ENCODE assay signal across 8 cellular contexts in genomic region chr14:64503434-64504309, GRCh38. TPM values are rescaled to one million over a fixed set of nuclear protein-coding genes. Genes with fewer than 3 reads are reported as not detected.
DNase-seq lines count a peak whose midpoint lies in the region; ATAC-seq and TF ChIP-seq lines count a peak whose summit lies in the region.

ZBTB25 (minus strand) TSS chr14:64503838; CDS start chr14:64490533, 13,305 bp downstream.

- H3K27ac ChIP-seq in RWPE2 (ENCODE audit: poor library complexity, severe bottlenecking) = peak within 1 kb of the TSS; percentile 97

- no peaks in the 10 kb centered on the region for H3K27me3 ChIP-seq in RWPE2 (ENCODE audit: insufficient read depth, poor library complexity, severe bottlenecking)

- peaks cover 48% of the 10 kb centered on the region for H3K4me1 ChIP-seq in RWPE2 (ENCODE audit: insufficient read depth, poor library complexity, severe bottlenecking)

- peak within 1 kb of the TSS; percentile 95 for H3K4me3 Mint-ChIP-seq in activated T-helper 2 cell treated with anti-CD3 and anti-CD28 coated beads, Interferon-gamma antibody, Interleukin-2, Interleukin-4, amounts not matched to agents 10 μg/mL and 5 μg/mL and 100 μg/mL, durations not matched to agents 14 hours and 24 hours and 36 hours (ENCODE audit: low read depth)
- peak within 1 kb of the TSS; percentile 86 to 97 (median 96) for H3K4me3 Mint-ChIP-seq in nephron

- intact Hi-C loops in activated T-helper 2 cell treated with anti-CD3 and anti-CD28 coated beads, Interferon-gamma antibody, Interleukin-2, Interleukin-4, amounts not matched to agents 10 μg/mL and 5 μg/mL and 100 μg/mL, durations not matched to agents 14 hours and 24 hours and 36 hours (cut with micrococcal nuclease) = loop anchor here (1.0 to 10.0 kb wide), 9 partner anchors 8 to 1029 kb away; partner anchors contain the start of genes HSPA2, MTHFD1, SYNE2 and WDR89

- H3K9me3 Mint-ChIP-seq in activated T-helper 2 cell treated with anti-CD3 and anti-CD28 coated beads, Interferon-gamma antibody, Interleukin-2, Interleukin-4, amounts not matched to agents 10 μg/mL and 5 μg/mL and 100 μg/mL, durations not matched to agents 14 hours and 24 hours and 36 hours = no peaks in the 10 kb centered on the region
- H3K9me3 Mint-ChIP-seq in nephron = no peaks in the 10 kb centered on the region

- no peaks in the 10 kb centered on the region for H3K27me3 Mint-ChIP-seq in activated T-helper 2 cell treated with anti-CD3 and anti-CD28 coated beads, Interferon-gamma antibody, Interleukin-2, Interleukin-4, amounts not matched to agents 10 μg/mL and 5 μg/mL and 100 μg/mL, durations not matched to agents 14 hours and 24 hours and 36 hours (ENCODE audit: low read depth)
- H3K27me3 Mint-ChIP-seq in nephron (ENCODE audit: low read depth) = no peaks in the 10 kb centered on the region

- peaks cover 57% of the 10 kb centered on the region for H3K4me1 Mint-ChIP-seq in activated T-helper 2 cell treated with anti-CD3 and anti-CD28 coated beads, Interferon-gamma antibody, Interleukin-2, Interleukin-4, amounts not matched to agents 10 μg/mL and 5 μg/mL and 100 μg/mL, durations not matched to agents 14 hours and 24 hours and 36 hours (ENCODE audit: low read depth)
- H3K4me1 Mint-ChIP-seq in nephron = peaks cover 56% of the 10 kb centered on the region

- H3K36me3 ChIP-seq in RWPE2 (ENCODE audit: low read depth) = peaks cover 14% of the 10 kb centered on the region

- peak within 1 kb of the TSS; percentile 81 for H3K4me3 ChIP-seq in RWPE2 (ENCODE audit: severe bottlenecking)
- peak within 1 kb of the TSS; percentile 76 for H3K4me3 ChIP-seq in fibroblast of pulmonary artery (replicated peaks; ENCODE audit: low read depth, low read length)

- DNase-seq in EH (ENCODE audit: low read depth) (peak; percentile 95), GOT3 (lab: John Stamatoyannopoulos, UW) (peak; percentile 71), LHCN-M2 (ENCODE audit: low read depth) (peak; percentile 91), RWPE2 (ENCODE audit: low spot score) (peak; percentile 97), fibroblast of pulmonary artery (ENCODE audit: low read depth) (peak; percentile 92)
- peak; percentile 95 for DNase-seq in activated T-helper 2 cell treated with anti-CD3 and anti-CD28 coated beads, Interferon-gamma antibody, Interleukin-2, Interleukin-4, amounts not matched to agents 10 μg/mL and 5 μg/mL and 100 μg/mL, durations not matched to agents 14 hours and 24 hours and 36 hours (ENCODE audit: low spot score)
- DNase-seq in stimulated activated naive CD8-positive, alpha-beta T cell treated with anti-CD3 and anti-CD28 coated beads, Interleukin-15, Interleukin-2, amounts not matched to agents 100 U/mL and 50 U/mL, for 24 hours = peak; percentile 93

- peaks cover 57% of the 10 kb centered on the region for H3K36me3 Mint-ChIP-seq in activated T-helper 2 cell treated with anti-CD3 and anti-CD28 coated beads, Interferon-gamma antibody, Interleukin-2, Interleukin-4, amounts not matched to agents 10 μg/mL and 5 μg/mL and 100 μg/mL, durations not matched to agents 14 hours and 24 hours and 36 hours (ENCODE audit: low read depth)
- no peaks in the 10 kb centered on the region for H3K36me3 Mint-ChIP-seq in nephron (ENCODE audit: low read depth)

- peak within 1 kb of the TSS; percentile 99 for H3K27ac Mint-ChIP-seq in activated T-helper 2 cell treated with anti-CD3 and anti-CD28 coated beads, Interferon-gamma antibody, Interleukin-2, Interleukin-4, amounts not matched to agents 10 μg/mL and 5 μg/mL and 100 μg/mL, durations not matched to agents 14 hours and 24 hours and 36 hours
- peak within 1 kb of the TSS; percentile 84 to 100 (median 99) for H3K27ac Mint-ChIP-seq in nephron

- H3K9me3 ChIP-seq in RWPE2 (ENCODE audit: severe bottlenecking) = no peaks in the 10 kb centered on the region

- peak; percentile 66 for ATAC-seq in RWPE2 (ENCODE audit: low read depth)
- peak; percentile 73 for ATAC-seq in stimulated activated naive CD8-positive, alpha-beta T cell treated with anti-CD3 and anti-CD28 coated beads, Interleukin-15, Interleukin-2, amounts not matched to agents 100 U/mL and 50 U/mL, for 24 hours

- TF ChIP-seq CTCF in RWPE2 (IDR thresholded peaks at IDR 0.05; ENCODE audit: poor library complexity, severe bottlenecking) (no peak), fibroblast of pulmonary artery (IDR thresholded peaks at IDR 0.05; ENCODE audit: low read length, missing control alignments) (no peak), nephron (IDR thresholded peaks at IDR 0.05; ENCODE audit: unreplicated experiment in 3 of 3) (no peak)

RNA-seq across cellular contexts. Expression of gene ZBTB25, which starts in this region (rescaled TPM):
- 4.8 and 7.0 TPM in 2 replicates for total RNA-seq in LHCN-M2 (2014; rRNA removed)
- polyA plus RNA-seq in LHCN-M2 (2012) = 4.5 TPM
- total RNA-seq in activated T-helper 2 cell treated with anti-CD3 and anti-CD28 coated beads, Interferon-gamma antibody, Interleukin-2, Interleukin-4, amounts not matched to agents 10 μg/mL and 5 μg/mL and 100 μg/mL, durations not matched to agents 14 hours and 24 hours and 36 hours = 24.7 and 24.9 TPM in 2 replicates

Comparison
In these comparisons a context has a peak if more than half of its experiments do, and no peak if none do; other contexts are left out.
1. Peak in every context shown above with its lines: DNase-seq, ATAC-seq, H3K4me3 ChIP-seq and H3K27ac ChIP-seq.